31 cellular contexts compared by ENCODE assay signal in the genomic region with DNA sequence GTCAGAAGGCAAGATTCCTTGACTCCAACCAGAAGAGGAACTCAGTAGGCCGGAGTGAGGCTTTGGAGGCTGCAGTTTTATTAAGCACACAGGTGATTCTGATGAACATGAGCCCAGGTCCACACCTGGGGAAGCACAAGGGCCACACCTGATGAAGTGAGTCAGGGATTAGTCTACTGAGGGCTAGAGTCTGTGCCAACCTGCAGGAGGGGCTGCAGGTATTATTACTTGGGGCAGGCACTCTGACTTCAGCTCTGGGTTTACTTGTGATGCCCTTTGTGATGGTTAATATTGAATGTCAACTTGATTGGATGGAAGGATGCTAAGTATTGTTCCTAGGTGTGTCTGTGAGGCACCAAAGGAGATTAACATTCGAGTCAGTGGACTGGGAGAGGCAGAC.
"Had no signal": no experiment of that assay in that cellular context is flagged by ENCODE, and none has a peak within 500 bp of the region (broad histone marks: within the 10 kb centered on the region; RNA-seq: fewer than 3 reads in every experiment).

No MANE protein-coding gene starts in this region.

- H3K9me3 ChIP-seq: ascending aorta, breast epithelium, gastrocnemius medialis had no signal

- ATAC-seq: activated CD4-positive, CD25-positive, alpha-beta regulatory T cell treated with anti-CD3 and anti-CD28 coated beads, Interleukin-2, amount 50 U/mL, for 24 hours; activated CD8-positive, alpha-beta T cell treated with anti-CD3 and anti-CD28 coated beads for 36 hours; activated naive CD4-positive, alpha-beta T cell treated with anti-CD3 and anti-CD28 coated beads, Interleukin-2, amount 50 U/mL, for 72 hours; activated T-cell treated with anti-CD3 and anti-CD28 coated beads, Interleukin-2, amount 50 U/mL, for 4 hours; activated T-helper 17 cell treated with anti-CD3 and anti-CD28 coated beads, Interleukin-2, amount 50 U/mL, for 72 hours; gastrocnemius medialis; heart left ventricle; T-helper 17 cell had no signal

- H3K36me3 Mint-ChIP-seq: activated naive CD4-positive, alpha-beta T cell treated with anti-CD3 and anti-CD28 coated beads, Interleukin-2, amount 10 ng/mL, durations not matched to agents 7 days and 5 days; activated naive CD4-positive, alpha-beta T cell treated with anti-CD3 and anti-CD28 coated beads, Interleukin-2, amount 50 U/mL, for 72 hours; activated naive CD8-positive, alpha-beta T cell treated with anti-CD3 and anti-CD28 coated beads, Interleukin-2, amount 10 ng/mL, durations not matched to agents 7 days and 5 days; brain had no signal

- H3K27me3 ChIP-seq: ascending aorta, breast epithelium, dorsolateral prefrontal cortex, gastrocnemius medialis, heart left ventricle had no signal

- DNase-seq: activated B cell treated with CpG ODN at 0.5 μM for 24 hours; activated CD4-positive, alpha-beta T cell treated with anti-CD3 and anti-CD28 coated beads for 48 hours; activated CD4-positive, alpha-beta T cell treated with anti-CD3 and anti-CD28 coated beads, Interleukin-2, amount 50 U/mL, for 1 hour; activated CD4-positive, alpha-beta T cell treated with anti-CD3 and anti-CD28 coated beads, Interleukin-2, amount 50 U/mL, for 48 hours; activated CD8-positive, alpha-beta memory T cell treated with anti-CD3 and anti-CD28 coated beads for 24 hours; activated CD8-positive, alpha-beta T cell treated with anti-CD3 and anti-CD28 coated beads for 36 hours; activated effector memory CD4-positive, alpha-beta T cell treated with Interleukin-2 at 50 U/mL for 16 hours; activated naive CD4-positive, alpha-beta T cell treated with anti-CD3 and anti-CD28 coated beads, Interleukin-2, amount 10 ng/mL, durations not matched to agents 7 days and 5 days; activated naive CD8-positive, alpha-beta T cell treated with anti-CD3 and anti-CD28 coated beads, Interleukin-2, amount 10 ng/mL, durations not matched to agents 7 days and 5 days; activated T-cell treated with anti-CD3 and anti-CD28 coated beads, Interleukin-2, amount 50 U/mL, for 4 hours; dorsolateral prefrontal cortex; effector memory CD4-positive, alpha-beta T cell; foreskin fibroblast; gastrocnemius medialis; glutamatergic neuron; heart left ventricle; T-helper 1 cell; T-helper 17 cell; T1000; WERI-Rb-1 had no signal

- H3K9me3 Mint-ChIP-seq: activated B cell treated with CpG ODN at 0.5 μM for 24 hours; activated CD8-positive, alpha-beta T cell treated with anti-CD3 and anti-CD28 coated beads for 36 hours; activated naive CD4-positive, alpha-beta T cell treated with anti-CD3 and anti-CD28 coated beads, Interleukin-2, amount 50 U/mL, for 72 hours; activated T-cell treated with anti-CD3 and anti-CD28 coated beads, Interleukin-2, amount 50 U/mL, for 4 hours; activated T-helper 17 cell treated with anti-CD3 and anti-CD28 coated beads, Interleukin-2, amount 50 U/mL, for 72 hours; central memory CD8-positive, alpha-beta T cell; dendritic cell treated with granulocyte-macrophage colony-stimulating factor and Interleukin-4, amounts not matched to agents 40 ng/mL and 50 ng/mL, for 4 days; T-helper 2 cell treated with Interferon-gamma antibody and Interleukin-4, amounts not matched to agents 5 μg/mL and 100 μg/mL, for 36 hours had no signal

- H3K4me3 ChIP-seq: ascending aorta, breast epithelium, coronary artery, dorsolateral prefrontal cortex, gastrocnemius medialis, heart left ventricle had no signal

- H3K27me3 Mint-ChIP-seq: activated CD8-positive, alpha-beta T cell treated with anti-CD3 and anti-CD28 coated beads for 36 hours; dendritic cell treated with granulocyte-macrophage colony-stimulating factor and Interleukin-4, amounts not matched to agents 40 ng/mL and 50 ng/mL, for 4 days had no signal

- H3K36me3 ChIP-seq: ascending aorta, breast epithelium, gastrocnemius medialis, heart left ventricle, WERI-Rb-1 had no signal

- H3K4me1 Mint-ChIP-seq: activated B cell treated with CpG ODN at 0.5 μM for 24 hours; activated naive CD8-positive, alpha-beta T cell treated with anti-CD3 and anti-CD28 coated beads, Interleukin-2, amount 10 ng/mL, durations not matched to agents 7 days and 5 days; central memory CD8-positive, alpha-beta T cell had no signal

- H3K27ac ChIP-seq: ascending aorta, coronary artery, dorsolateral prefrontal cortex, epithelial cell of prostate, heart left ventricle, WERI-Rb-1 had no signal

- H3K4me3 Mint-ChIP-seq: activated B cell treated with CpG ODN at 0.5 μM for 24 hours; activated CD8-positive, alpha-beta T cell treated with anti-CD3 and anti-CD28 coated beads for 36 hours; activated naive CD4-positive, alpha-beta T cell treated with anti-CD3 and anti-CD28 coated beads, Interleukin-2, amount 10 ng/mL, durations not matched to agents 7 days and 5 days; activated naive CD8-positive, alpha-beta T cell treated with anti-CD3 and anti-CD28 coated beads, Interleukin-2, amount 10 ng/mL, durations not matched to agents 7 days and 5 days; activated T-cell treated with anti-CD3 and anti-CD28 coated beads, Interleukin-2, amount 50 U/mL, for 4 hours; activated T-helper 17 cell treated with anti-CD3 and anti-CD28 coated beads, Interleukin-2, amount 50 U/mL, for 72 hours; brain; central memory CD8-positive, alpha-beta T cell; dendritic cell treated with granulocyte-macrophage colony-stimulating factor and Interleukin-4, amounts not matched to agents 40 ng/mL and 50 ng/mL, for 4 days; T-helper 17 cell; T-helper 2 cell treated with Interferon-gamma antibody and Interleukin-4, amounts not matched to agents 5 μg/mL and 100 μg/mL, for 36 hours had no signal

- H3K27ac Mint-ChIP-seq: activated B cell treated with CpG ODN at 0.5 μM for 24 hours; activated CD8-positive, alpha-beta T cell treated with anti-CD3 and anti-CD28 coated beads for 36 hours; activated naive CD4-positive, alpha-beta T cell treated with anti-CD3 and anti-CD28 coated beads, Interleukin-2, amount 10 ng/mL, durations not matched to agents 7 days and 5 days; activated naive CD8-positive, alpha-beta T cell treated with anti-CD3 and anti-CD28 coated beads, Interleukin-2, amount 10 ng/mL, durations not matched to agents 7 days and 5 days; activated T-helper 17 cell treated with anti-CD3 and anti-CD28 coated beads, Interleukin-2, amount 50 U/mL, for 72 hours; brain; dendritic cell treated with granulocyte-macrophage colony-stimulating factor and Interleukin-4, amounts not matched to agents 40 ng/mL and 50 ng/mL, for 4 days; T-helper 17 cell; T-helper 2 cell treated with Interferon-gamma antibody and Interleukin-4, amounts not matched to agents 5 μg/mL and 100 μg/mL, for 36 hours had no signal
